ENCODE assay signal across 8 cellular contexts in the genomic region with DNA sequence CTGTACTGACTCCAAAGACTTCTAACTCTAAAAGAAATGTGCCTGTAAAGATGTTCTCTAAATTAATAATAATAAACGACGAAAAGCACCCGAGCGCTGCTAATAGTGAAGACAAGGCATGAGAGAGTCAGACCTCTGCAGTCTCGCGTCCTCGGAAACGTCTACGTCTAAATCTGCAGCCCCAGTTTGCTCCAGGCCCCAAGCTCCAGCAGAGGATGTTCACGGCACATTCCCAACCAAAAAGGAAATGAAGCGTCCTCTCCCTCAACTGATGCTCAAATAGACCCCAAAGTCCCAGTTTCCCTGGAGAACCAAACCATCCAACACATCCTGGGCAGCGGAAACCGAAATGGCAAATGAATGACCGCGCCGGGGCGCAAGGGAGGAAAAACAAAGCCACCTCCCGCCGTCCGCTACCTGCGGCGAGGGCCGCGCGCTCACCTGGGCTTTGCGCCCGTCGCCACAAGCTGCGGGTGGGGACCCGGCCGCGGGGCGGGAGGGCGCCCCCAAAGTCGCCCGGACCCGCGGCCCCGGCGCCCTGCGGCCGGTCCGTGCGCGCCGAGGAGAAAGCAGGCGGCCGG. TPM values are rescaled to one million over a fixed set of nuclear protein-coding genes. Genes with fewer than 3 reads are reported as not detected.
DNase-seq lines count a peak whose midpoint lies in the region; ATAC-seq and TF ChIP-seq lines count a peak whose summit lies in the region.

No MANE protein-coding gene starts in this region.

- H3K36me3 Mint-ChIP-seq in type B pancreatic cell, result no peaks in the 10 kb centered on the region

- DNase-seq in AG04449 (ENCODE audit: low read depth, low spot score) (no peak), Peyer's patch (peak in 1 of 3 donors; percentile 51), lung microvascular endothelial cell (ENCODE audit: low read depth in 2 of 2) (peak; percentile 42 to 51), type B pancreatic cell (ENCODE audit: extremely low spot score, unreplicated experiment) (peak; percentile 72)

- CTCF ChIA-PET in AG04449 (lab: Yijun Ruan, JAX), result interaction anchor here (0.7 to 2.6 kb wide), 9 partner anchors 9 to 298 kb away, joined by 3 to 8 read pairs (median 3); no protein-coding TSS in a partner anchor

- TF ChIP-seq POLR2A in Peyer's patch (IDR thresholded peaks at IDR 0.05), result no peak

- H3K9me3 Mint-ChIP-seq in type B pancreatic cell, result no peaks in the 10 kb centered on the region

- peak; percentile 30 for TF ChIP-seq CTCF in AG04449 (IDR thresholded peaks at IDR 0.05; ENCODE audit: insufficient read depth, low read length, missing control alignments)
- TF ChIP-seq CTCF in Peyer's patch (IDR thresholded peaks at IDR 0.05), result no peak
- peak; percentile 11 for TF ChIP-seq CTCF in type B pancreatic cell (conservative IDR thresholded peaks at IDR 0.05)

- ATAC-seq in GM18511 (IDR thresholded peaks at IDR 0.05; ENCODE audit: unreplicated experiment), result peak; percentile 44
- ATAC-seq in HG03354 (IDR thresholded peaks at IDR 0.05; ENCODE audit: poor library complexity, severe bottlenecking, unreplicated experiment), result peak; percentile 35
- no peak for ATAC-seq in esophagus mucosa

- peaks cover 48% of the 10 kb centered on the region for H3K27me3 Mint-ChIP-seq in type B pancreatic cell

- H3K27ac Mint-ChIP-seq in type B pancreatic cell, result peak overlapping the region; percentile 75

- peaks cover 44% of the 10 kb centered on the region for H3K4me1 Mint-ChIP-seq in type B pancreatic cell (ENCODE audit: unreplicated experiment)

- H3K4me3 ChIP-seq in AG04449 (ENCODE audit: low read depth, low read length), result peak overlapping the region; percentile 82
- peak overlapping the region; percentile 29 to 82 (median 53) for H3K4me3 ChIP-seq in Peyer's patch
- H3K4me3 ChIP-seq in duodenal mucosa (ENCODE audit: low read depth in 1 of 2, low read length in 2 of 2), result peak overlapping the region; percentile 59 to 65

- H3K27me3 ChIP-seq in Peyer's patch (no peaks in the 10 kb centered on the region), duodenal mucosa (ENCODE audit: control insufficient read depth in 1 of 2, insufficient read depth in 2 of 2, low read length in 2 of 2) (peaks cover 36 to 60% of the 10 kb centered on the region in 2 donors)

- H3K4me1 ChIP-seq in Peyer's patch (peaks cover 0 to 8% (median 2%) of the 10 kb centered on the region in 4 donors), duodenal mucosa (ENCODE audit: control insufficient read depth in 1 of 2, insufficient read depth in 2 of 2, low read length in 2 of 2) (peaks cover 0 to 8% of the 10 kb centered on the region in 2 donors)

- H3K4me3 Mint-ChIP-seq in type B pancreatic cell, result peak overlapping the region; percentile 96

- POLR2A ChIA-PET in AG04449 (lab: Yijun Ruan, JAX), result interaction anchor here (0.8 to 1.0 kb wide), 4 partner anchors 8 to 192 kb away, joined by 3 to 5 read pairs (median 4); no protein-coding TSS in a partner anchor

- H3K27ac ChIP-seq in Peyer's patch (no peak overlapping the region), duodenal mucosa (ENCODE audit: low read depth, low read length) (no peak overlapping the region)

- no peaks in the 10 kb centered on the region for H3K9me3 ChIP-seq in Peyer's patch
- H3K9me3 ChIP-seq in duodenal mucosa (ENCODE audit: control insufficient read depth in 1 of 2, low read length in 2 of 2), result no peaks in the 10 kb centered on the region

- no peak overlapping the region for H3K9ac ChIP-seq in duodenal mucosa (ENCODE audit: low read depth in 1 of 2, low read length in 2 of 2)

- H3K36me3 ChIP-seq in Peyer's patch, result no peaks in the 10 kb centered on the region
- H3K36me3 ChIP-seq in duodenal mucosa (ENCODE audit: control insufficient read depth in 1 of 2, insufficient read depth in 2 of 2, low read length in 2 of 2), result no peaks in the 10 kb centered on the region

RNA-seq across cellular contexts. Expression of a gene that starts 0.9 kb away (rescaled TPM):
- total RNA-seq in Peyer's patch (10 to 100 TPM in 1 of 4 donors, 1 to 10 TPM in 3; 1.7 to 32.2 (median 1.9) TPM), lung microvascular endothelial cell (52.2 and 54.9 TPM in 2 replicates), type B pancreatic cell (ENCODE audit: low replicate concordance) (7.6 and 24.2 TPM in 2 replicates), esophagus mucosa (6.7 TPM)

RNA-seq across cellular contexts. Expression of a gene that starts 47.1 kb away (rescaled TPM):
- total RNA-seq in Peyer's patch, result 10 to 100 TPM in 3 of 4 donors, 1 to 10 TPM in 1; 3.9 to 69.3 (median 13.6) TPM
- 3.9 and 6.2 TPM in 2 replicates for total RNA-seq in lung microvascular endothelial cell
- total RNA-seq in type B pancreatic cell (ENCODE audit: low replicate concordance), result 9.2 and 32.5 TPM in 2 replicates
- 3.3 TPM for total RNA-seq in esophagus mucosa

Comparison
In these comparisons a context has a peak if more than half of its experiments do, and no peak if none do; other contexts are left out.
1. CTCF ChIP-seq: peak in AG04449 (single experiment) and type B pancreatic cell (single experiment); none in Peyer's patch (0 of 6).
2. Peak in every context shown above with its lines, with median percentiles within 50 percentile points of each other: H3K4me3 ChIP-seq.